ENCODE assay signal across 10 cellular contexts in the genomic region with DNA sequence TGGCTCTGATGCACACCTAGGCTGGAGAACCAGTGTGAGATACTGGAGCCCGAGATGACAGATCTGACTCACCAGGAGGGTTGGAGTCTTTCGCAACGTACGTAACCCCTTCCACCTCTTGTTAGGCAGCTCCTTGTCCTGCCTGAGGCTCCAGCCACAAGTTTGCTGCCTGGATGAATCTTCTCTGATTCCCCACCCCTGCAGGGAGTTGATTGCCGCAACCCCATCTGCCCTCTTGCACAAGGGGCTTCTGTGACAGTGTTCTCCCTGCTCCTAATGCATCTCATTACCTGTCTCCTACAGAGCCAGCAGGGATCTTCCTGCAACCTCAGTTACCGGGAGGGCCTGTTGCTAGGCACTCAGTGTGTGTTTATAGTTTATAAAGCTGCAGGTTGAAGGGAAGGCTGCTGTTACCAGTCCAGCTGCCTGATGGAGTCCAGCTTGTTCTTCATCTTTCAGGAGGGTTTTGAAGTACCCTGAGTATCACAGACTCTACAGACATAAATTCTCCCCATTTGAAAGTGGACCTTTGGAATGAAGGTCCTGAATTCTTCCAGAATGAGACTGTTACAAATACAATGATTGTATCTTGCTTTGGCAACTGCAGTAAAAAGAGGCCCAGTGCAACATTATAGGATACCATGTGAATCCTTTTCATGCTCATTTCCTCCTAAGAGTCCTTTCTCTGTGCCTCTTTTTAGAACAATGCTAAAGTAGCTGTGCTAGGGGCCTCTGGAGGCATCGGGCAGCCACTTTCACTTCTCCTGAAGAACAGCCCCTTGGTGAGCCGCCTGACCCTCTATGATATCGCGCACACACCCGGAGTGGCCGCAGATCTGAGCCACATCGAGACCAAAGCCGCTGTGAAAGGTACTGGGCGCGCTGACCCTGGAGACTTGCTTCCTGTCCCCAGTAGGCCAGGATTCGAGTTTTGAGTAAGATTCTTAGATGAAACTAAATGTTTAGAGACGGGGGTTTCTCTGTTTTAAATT. TPM values are rescaled to one million over a fixed set of nuclear protein-coding genes. Genes with fewer than 3 reads are reported as not detected.
DNase-seq lines count a peak whose midpoint lies in the region; ATAC-seq and TF ChIP-seq lines count a peak whose summit lies in the region.
"Had no signal": no experiment of that assay in that cellular context is flagged by ENCODE, and none has a peak within 500 bp of the region (broad histone marks: within the 10 kb centered on the region; RNA-seq: fewer than 3 reads in every experiment).

No MANE protein-coding gene starts in this region.

- no peak overlapping the region for H3K4me3 Mint-ChIP-seq in GM23338

- peak overlapping the region; percentile 52; the same call in 1 of the 2 replicates for H3K27ac Mint-ChIP-seq in GM23338

- H3K27me3 Mint-ChIP-seq in GM23338 (ENCODE audit: insufficient read depth, low read depth, poor library complexity), result peaks cover 7% of the 10 kb centered on the region

- H2AFZ ChIP-seq in GM23338, result no peak overlapping the region

- TF ChIP-seq CTCF in GM23338 (conservative IDR thresholded peaks at IDR 0.05; ENCODE audit: low read depth in 2 of 2), result no peak
- TF ChIP-seq CTCF in epithelial cell of esophagus (IDR thresholded peaks at IDR 0.05; ENCODE audit: insufficient read depth, low read depth, low read length, missing control alignments), result no peak
- TF ChIP-seq CTCF in omental fat pad (IDR thresholded peaks at IDR 0.05), result no peak
- TF ChIP-seq CTCF in ascending aorta (IDR thresholded peaks at IDR 0.05), result no peak

- no peak overlapping the region for H3K4me2 ChIP-seq in GM23338

- H4K20me1 ChIP-seq in GM23338 (replicated peaks; ENCODE audit: insufficient read depth), result peaks cover 58% of the 10 kb centered on the region

- peaks cover 72% of the 10 kb centered on the region for H3K79me2 ChIP-seq in GM23338 (replicated peaks; ENCODE audit: insufficient read depth)

- intact Hi-C loops in ascending aorta (cut with DNase I), result no loop called here

- ATAC-seq in GM23338, result peak; percentile 36; the same call in 1 of the 3 replicates
- ATAC-seq in omental fat pad (ENCODE audit: low FRiP score), result peak; percentile 86
- no peak for ATAC-seq in HG03565 (IDR thresholded peaks at IDR 0.05; ENCODE audit: unreplicated experiment)
- ATAC-seq in GM18498 (IDR thresholded peaks at IDR 0.05; ENCODE audit: unreplicated experiment), result no peak

- H3K36me3 ChIP-seq in GM23338 (ENCODE audit: insufficient read depth), result peaks cover 34% of the 10 kb centered on the region
- peaks cover 31 to 48% of the 10 kb centered on the region in 2 donors for H3K36me3 ChIP-seq in ascending aorta

- H3K9me3 ChIP-seq in ascending aorta, result no peaks in the 10 kb centered on the region
- H3K9me3 ChIP-seq: thoracic aorta had no signal

- DNase-seq in GM23338 (ENCODE audit: low spot score) (no peak), NCI-H226 (peak; percentile 83), epithelial cell of esophagus (ENCODE audit: low read depth) (peak; percentile 97), omental fat pad (ENCODE audit: low spot score) (no peak), ascending aorta (ENCODE audit: low spot score in 2 of 2) (no peak), NCI-H1092 treated with DMSO at 0.1 percent for 48 hours (lab: John Stamatoyannopoulos, UW) (no peak)
- DNase-seq: NCI-H82 had no signal

- H3K27ac ChIP-seq in GM23338 (ENCODE audit: low read depth) (no peak overlapping the region; the same call in 1 of the 2 replicates), ascending aorta (no peak overlapping the region)
- H3K27ac ChIP-seq: thoracic aorta had no signal

- H3K4me1 ChIP-seq in GM23338 (ENCODE audit: insufficient read depth) (no peaks in the 10 kb centered on the region; the same call in 1 of the 2 replicates), ascending aorta (peaks cover 0 to 3% of the 10 kb centered on the region in 2 donors)

- H3K9me2 ChIP-seq in GM23338 (ENCODE audit: insufficient read depth), result no peaks in the 10 kb centered on the region; the same call in 1 of the 2 replicates

- peaks cover 35% of the 10 kb centered on the region for H3K4me1 Mint-ChIP-seq in GM23338

- no peaks in the 10 kb centered on the region; the same call in 1 of the 2 replicates for H3F3A ChIP-seq in GM23338 (replicated peaks; ENCODE audit: low read depth)

- H3K9me3 Mint-ChIP-seq in GM23338, result no peaks in the 10 kb centered on the region

- peaks cover 49% of the 10 kb centered on the region for H3K36me3 Mint-ChIP-seq in GM23338 (ENCODE audit: low read depth)

- H3K4me3 ChIP-seq in GM23338, result no peak overlapping the region
- no peak overlapping the region for H3K4me3 ChIP-seq in epithelial cell of esophagus (ENCODE audit: low read length)
- no peak overlapping the region for H3K4me3 ChIP-seq in ascending aorta
- H3K4me3 ChIP-seq: thoracic aorta had no signal

- H3K27me3 ChIP-seq in GM23338 (ENCODE audit: insufficient read depth) (no peaks in the 10 kb centered on the region), ascending aorta (no peaks in the 10 kb centered on the region)

TF ChIP-seq in GM23338, 12 proteins besides CTCF, POLR2A, EP300 and RAD21:
- TF ChIP-seq POLR2AphosphoS5 (IDR thresholded peaks at IDR 0.05; ENCODE audit: low read depth) (no peak), JUNB (IDR thresholded peaks at IDR 0.05; ENCODE audit: unreplicated experiment) (no peak), STAT1 (IDR thresholded peaks at IDR 0.05; ENCODE audit: unreplicated experiment) (no peak)
- TF ChIP-seq, protein P1, sequence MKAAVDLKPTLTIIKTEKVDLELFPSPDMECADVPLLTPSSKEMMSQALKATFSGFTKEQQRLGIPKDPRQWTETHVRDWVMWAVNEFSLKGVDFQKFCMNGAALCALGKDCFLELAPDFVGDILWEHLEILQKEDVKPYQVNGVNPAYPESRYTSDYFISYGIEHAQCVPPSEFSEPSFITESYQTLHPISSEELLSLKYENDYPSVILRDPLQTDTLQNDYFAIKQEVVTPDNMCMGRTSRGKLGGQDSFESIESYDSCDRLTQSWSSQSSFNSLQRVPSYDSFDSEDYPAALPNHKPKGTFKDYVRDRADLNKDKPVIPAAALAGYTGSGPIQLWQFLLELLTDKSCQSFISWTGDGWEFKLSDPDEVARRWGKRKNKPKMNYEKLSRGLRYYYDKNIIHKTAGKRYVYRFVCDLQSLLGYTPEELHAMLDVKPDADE (IDR thresholded peaks at IDR 0.05), result no peak

RNA-seq across cellular contexts. Expression of a gene that starts 6.5 kb away (rescaled TPM):
- 126 and 150 TPM in 2 replicates for total RNA-seq in GM23338 (2014; rRNA removed; shearing (Covaris generic))
- 163 and 180 TPM in 2 replicates for polyA plus RNA-seq in GM23338 (2016; fragmentation: Nextera tagmentation; extraction: Ambion mirVana)
- total RNA-seq in omental fat pad, result 10 to 100 TPM; 58.7 to 77.2 (median 67.5) TPM
- 63.5 TPM for total RNA-seq in ascending aorta

RNA-seq across cellular contexts. Expression of a gene that starts 6.6 kb away (rescaled TPM):
- 28.0 and 47.5 TPM in 2 replicates for total RNA-seq in GM23338 (2014; rRNA removed; shearing (Covaris generic))
- polyA plus RNA-seq in GM23338 (2016; fragmentation: Nextera tagmentation; extraction: Ambion mirVana), result 38.3 and 39.2 TPM in 2 replicates
- total RNA-seq in omental fat pad (10 to 100 TPM; 13.6 to 20.0 (median 19.4) TPM), ascending aorta (0.96 TPM)

Comparison
In these comparisons a context has a peak if more than half of its experiments do, and no peak if none do; other contexts are left out.
1. ATAC-seq: peak in GM23338 (single experiment) and omental fat pad (single experiment); none in HG03565 (single experiment) and GM18498 (single experiment).
2. DNase-seq: peak in NCI-H226 (single experiment) and epithelial cell of esophagus (single experiment); none in GM23338 (single experiment), omental fat pad (single experiment), ascending aorta (0 of 2) and NCI-H1092 treated with DMSO at 0.1 percent for 48 hours (single experiment).